In genomic region chr11:66570117-66570825, GRCh38 we compare ENCODE assay signal across 2 cellular contexts.
TF ChIP-seq lines count a peak whose summit lies in the region.

No MANE protein-coding gene starts in this region.

TF ChIP-seq in HEK293, 187 proteins besides CTCF, POLR2A, EP300 and RAD21:
- no peak for TF ChIP-seq ZNF513 (tag by site-specific recombination; IDR thresholded peaks at IDR 0.05)
- peak; percentile 60 for TF ChIP-seq ZNF510 (tag by site-specific recombination; IDR thresholded peaks at IDR 0.05; ENCODE audit: insufficient replicate concordance)
- peak; percentile 47; the same call in 1 of the 2 replicates for TF ChIP-seq PRDM10 (tag by site-specific recombination; IDR thresholded peaks at IDR 0.05)
- TF ChIP-seq ZBTB17 (tag by site-specific recombination; IDR thresholded peaks at IDR 0.05), result peak; percentile 49; the same call in 1 of the 2 replicates
- no peak for TF ChIP-seq KLF1 (tag by site-specific recombination; IDR thresholded peaks at IDR 0.05)
TF ChIP-seq in HEK293: peak in this region for 3.

TF ChIP-seq in H1, 55 proteins besides CTCF, POLR2A, EP300 and RAD21:
- peak; percentile 22; the same call in 1 of the 2 replicates for TF ChIP-seq POLR2AphosphoS5 (IDR thresholded peaks at IDR 0.05; ENCODE audit: low read depth, low read length)
- 0 out of 2 replicates have a peak, but pooled peaks have one; percentile 13 for TF ChIP-seq SP1 (IDR thresholded peaks at IDR 0.05; ENCODE audit: low read depth, low read length)
- no peak for TF ChIP-seq CTBP2 (IDR thresholded peaks at IDR 0.05; ENCODE audit: borderline replicate concordance, insufficient read depth, insufficient read length, low read length)
- no peak for TF ChIP-seq ASH2L (IDR thresholded peaks at IDR 0.05; ENCODE audit: low read length)
- peak; percentile 49; the same call in 1 of the 2 replicates for TF ChIP-seq CEBPB (IDR thresholded peaks at IDR 0.05; ENCODE audit: low read depth, low read length)
- TF ChIP-seq TAF1 (IDR thresholded peaks at IDR 0.05; ENCODE audit: low read depth, low read length), result peak; percentile 38; the same call in 1 of the 2 replicates
- TF ChIP-seq KDM4A (IDR thresholded peaks at IDR 0.05; ENCODE audit: low read depth, low read length, severe bottlenecking), result peak; percentile 13
- no peak for TF ChIP-seq ATF2 (IDR thresholded peaks at IDR 0.05; ENCODE audit: low read length)
